Comparison of ENCODE assay signal across 9 cellular contexts in the genomic region with DNA sequence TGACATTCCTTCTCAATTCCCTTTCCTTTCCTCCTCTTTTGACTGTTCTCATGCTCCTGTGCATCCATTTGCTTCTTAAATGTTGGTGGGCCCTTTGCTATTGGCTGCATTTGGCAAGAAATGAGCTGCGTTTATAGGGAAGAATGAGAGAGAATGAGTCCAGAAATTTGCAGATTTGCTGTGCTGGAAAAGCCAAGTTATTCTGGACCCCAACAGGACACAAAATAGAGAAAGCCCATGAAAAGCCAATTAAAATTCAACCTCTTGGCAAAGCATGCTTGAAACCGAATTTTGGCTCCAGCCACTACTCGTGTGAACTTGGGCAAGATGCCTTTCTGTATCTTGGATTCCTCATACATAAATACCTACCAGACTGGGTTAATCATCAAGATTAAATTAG. TPM values are rescaled to one million over a fixed set of nuclear protein-coding genes. Genes with fewer than 3 reads are reported as not detected.
A peak's percentile ranks its signal among the peaks of the same experiment; 100 is the strongest.
DNase-seq lines count a peak whose midpoint lies in the region; ATAC-seq and TF ChIP-seq lines count a peak whose summit lies in the region.
"Had no signal": no experiment of that assay in that cellular context is flagged by ENCODE, and none has a peak within 500 bp of the region (broad histone marks: within the 10 kb centered on the region; RNA-seq: fewer than 3 reads in every experiment).

No MANE protein-coding gene starts in this region.

- H3K27me3 Mint-ChIP-seq in activated T-cell treated with anti-CD3 and anti-CD28 coated beads, Interleukin-2, amount 50 U/mL, for 24 hours, result peaks cover 26% of the 10 kb centered on the region
- H3K27me3 Mint-ChIP-seq in stimulated activated memory B cell treated with anti-CD40 and anti-IgM and Interleukin-4, amounts not matched to agents 10 μg/mL and 1 μg/mL and 100 μg/mL, for 72 hours, result peaks cover 20% of the 10 kb centered on the region

- peaks cover 48% of the 10 kb centered on the region for H3K4me1 Mint-ChIP-seq in activated T-cell treated with anti-CD3 and anti-CD28 coated beads, Interleukin-2, amount 50 U/mL, for 24 hours (ENCODE audit: low read depth)
- peaks cover 53% of the 10 kb centered on the region for H3K4me1 Mint-ChIP-seq in stimulated activated memory B cell treated with anti-CD40 and anti-IgM and Interleukin-4, amounts not matched to agents 10 μg/mL and 1 μg/mL and 100 μg/mL, for 72 hours

- no peak for ATAC-seq in stimulated activated memory B cell treated with anti-CD40 and anti-IgM and Interleukin-4, amounts not matched to agents 10 μg/mL and 1 μg/mL and 100 μg/mL, for 72 hours
- no peak for ATAC-seq in HG02588 (IDR thresholded peaks at IDR 0.05; ENCODE audit: unreplicated experiment)

- TF ChIP-seq POLR2A in spleen (IDR thresholded peaks at IDR 0.05), result no peak

- peak overlapping the region; percentile 79 for H3K4me3 ChIP-seq in WI38 (ENCODE audit: low read depth, low read length)
- H3K4me3 ChIP-seq in fibroblast of pulmonary artery (replicated peaks; ENCODE audit: low read depth, low read length), result peak overlapping the region; percentile 83
- H3K4me3 ChIP-seq in spleen, result peak overlapping the region in 4 of 8 donors; percentile 82 to 97 (median 92)

- peaks cover 0 to 30% (median 21%) of the 10 kb centered on the region in 6 donors for H3K4me1 ChIP-seq in spleen

- peak overlapping the region; percentile 5 for H3K27ac Mint-ChIP-seq in activated T-cell treated with anti-CD3 and anti-CD28 coated beads, Interleukin-2, amount 50 U/mL, for 24 hours
- H3K27ac Mint-ChIP-seq in stimulated activated memory B cell treated with anti-CD40 and anti-IgM and Interleukin-4, amounts not matched to agents 10 μg/mL and 1 μg/mL and 100 μg/mL, for 72 hours, result peak overlapping the region; percentile 86

- peak overlapping the region; percentile 92 for H3K4me3 Mint-ChIP-seq in activated T-cell treated with anti-CD3 and anti-CD28 coated beads, Interleukin-2, amount 50 U/mL, for 24 hours
- peak overlapping the region; percentile 84 for H3K4me3 Mint-ChIP-seq in stimulated activated memory B cell treated with anti-CD40 and anti-IgM and Interleukin-4, amounts not matched to agents 10 μg/mL and 1 μg/mL and 100 μg/mL, for 72 hours

- no peaks in the 10 kb centered on the region for H3K9me3 Mint-ChIP-seq in activated T-cell treated with anti-CD3 and anti-CD28 coated beads, Interleukin-2, amount 50 U/mL, for 24 hours
- H3K9me3 Mint-ChIP-seq in stimulated activated memory B cell treated with anti-CD40 and anti-IgM and Interleukin-4, amounts not matched to agents 10 μg/mL and 1 μg/mL and 100 μg/mL, for 72 hours, result peaks cover 4% of the 10 kb centered on the region

- intact Hi-C loops in spleen (cut with DNase I; ENCODE audit: low total_unique reads), result loop anchor here (10.0 kb wide), 1 partner anchor 95 kb away; a partner anchor contains a TSS

- peaks cover 0 to 23% (median 0%) of the 10 kb centered on the region in 7 donors for H3K27me3 ChIP-seq in spleen (replicated peaks in 1 of 7)

- H3K36me3 ChIP-seq in spleen, result peaks cover 0 to 6% (median 1%) of the 10 kb centered on the region in 6 donors

- no peaks in the 10 kb centered on the region for H3K9me3 ChIP-seq in spleen

- no peak for DNase-seq in activated T-cell treated with anti-CD3 and anti-CD28 coated beads, Interleukin-2, amount 50 U/mL, for 24 hours
- DNase-seq in activated T-cell treated with anti-CD3 and anti-CD28 coated beads, Interleukin-2, amount 50 U/mL, for 1 hour, result no peak
- DNase-seq in fibroblast of pulmonary artery (ENCODE audit: low read depth) (no peak), activated gamma-delta T cell treated with Interleukin-2 at 50 U/mL for 16 hours (no peak), spleen (no peak)
- DNase-seq: NCI-H774 had no signal

- TF ChIP-seq CTCF in WI38 (IDR thresholded peaks at IDR 0.05; ENCODE audit: low read depth, low read length) (no peak), fibroblast of pulmonary artery (IDR thresholded peaks at IDR 0.05; ENCODE audit: low read length, missing control alignments) (no peak), spleen (IDR thresholded peaks at IDR 0.05 in 8 of 11, conservative IDR thresholded peaks at IDR 0.05 in 3 of 11) (no peak)

- WGBS in spleen, 5 donors, result 89 to 95% (median 93%) methylated on average over 3 of the region's 3 CpGs

- H3K27ac ChIP-seq in spleen, result no peak overlapping the region

- H3K36me3 Mint-ChIP-seq in activated T-cell treated with anti-CD3 and anti-CD28 coated beads, Interleukin-2, amount 50 U/mL, for 24 hours (ENCODE audit: low read depth), result peaks cover 37% of the 10 kb centered on the region
- peaks cover 11% of the 10 kb centered on the region for H3K36me3 Mint-ChIP-seq in stimulated activated memory B cell treated with anti-CD40 and anti-IgM and Interleukin-4, amounts not matched to agents 10 μg/mL and 1 μg/mL and 100 μg/mL, for 72 hours

RNA-seq across cellular contexts. Expression of a gene that starts 1.3 kb away (rescaled TPM):
- total RNA-seq in spleen, result 10 to 100 TPM; 13.5 to 22.7 (median 17.5) TPM
- polyA plus RNA-seq in spleen, result 1 to 10 TPM; 5.8 to 10.0 (median 6.7) TPM

RNA-seq across cellular contexts. Expression of a gene that starts 40.6 kb away (rescaled TPM):
- 1 to 10 TPM in 4 of 7 donors, under 1 TPM in 3; 0.65 to 5.1 (median 1.5) TPM for total RNA-seq in spleen
- 1 to 10 TPM; 1.3 to 6.2 (median 3.8) TPM for polyA plus RNA-seq in spleen
